ENCODE assay signal across 21 cellular contexts in the genomic region with DNA sequence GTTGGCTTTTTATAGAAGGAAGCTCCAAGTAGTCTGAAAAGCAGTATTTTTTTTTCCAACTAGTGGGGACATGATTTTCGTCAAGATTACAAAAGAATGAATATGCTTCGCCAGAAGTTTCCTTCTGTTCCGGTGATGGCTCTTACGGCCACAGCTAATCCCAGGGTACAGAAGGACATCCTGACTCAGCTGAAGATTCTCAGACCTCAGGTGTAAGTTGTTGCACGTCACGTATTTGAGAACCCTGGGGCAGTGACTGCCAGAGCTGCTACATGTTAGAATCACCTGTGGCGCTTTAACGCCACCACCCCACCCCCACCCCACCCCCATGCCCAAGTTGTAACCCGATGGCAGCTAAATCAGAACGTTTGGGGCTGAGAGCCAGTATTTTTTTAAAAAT.
"Had no signal": no experiment of that assay in that cellular context is flagged by ENCODE, and none has a peak within 500 bp of the region (broad histone marks: within the 10 kb centered on the region; RNA-seq: fewer than 3 reads in every experiment).

No MANE protein-coding gene starts in this region.

- H3K9me3 ChIP-seq: SJCRH30 had no signal

- ATAC-seq: Right ventricle myocardium inferior, SK-N-SH treated with all-trans-retinoic acid at 6 μM for 48 hours had no signal

- H3K4me3 ChIP-seq: SJCRH30 had no signal

- DNase-seq: KBM-7, MV-4-11, NCI-H1048, NCI-H1105, NCI-H1417 treated with DMSO at 0.1 percent for 48 hours, NCI-H146, NCI-H1694 treated with DMSO at 0.1 percent for 48 hours, NCI-H2029, NCI-H2081 treated with DMSO at 0.1 percent for 48 hours, NCI-H2171, NCI-H226, NCI-H446, NCI-H510A, NCI-H524 treated with DMSO at 0.1 percent for 48 hours, NCI-H69, NCI-H774, SHP77 treated with DMSO at 0.1 percent for 48 hours, SJCRH30 had no signal

- H3K4me1 ChIP-seq: SJCRH30 had no signal

- H3K27ac ChIP-seq: RWPE1, SJCRH30 had no signal

- H3K27me3 ChIP-seq: SJCRH30 had no signal
